In the genomic region with DNA sequence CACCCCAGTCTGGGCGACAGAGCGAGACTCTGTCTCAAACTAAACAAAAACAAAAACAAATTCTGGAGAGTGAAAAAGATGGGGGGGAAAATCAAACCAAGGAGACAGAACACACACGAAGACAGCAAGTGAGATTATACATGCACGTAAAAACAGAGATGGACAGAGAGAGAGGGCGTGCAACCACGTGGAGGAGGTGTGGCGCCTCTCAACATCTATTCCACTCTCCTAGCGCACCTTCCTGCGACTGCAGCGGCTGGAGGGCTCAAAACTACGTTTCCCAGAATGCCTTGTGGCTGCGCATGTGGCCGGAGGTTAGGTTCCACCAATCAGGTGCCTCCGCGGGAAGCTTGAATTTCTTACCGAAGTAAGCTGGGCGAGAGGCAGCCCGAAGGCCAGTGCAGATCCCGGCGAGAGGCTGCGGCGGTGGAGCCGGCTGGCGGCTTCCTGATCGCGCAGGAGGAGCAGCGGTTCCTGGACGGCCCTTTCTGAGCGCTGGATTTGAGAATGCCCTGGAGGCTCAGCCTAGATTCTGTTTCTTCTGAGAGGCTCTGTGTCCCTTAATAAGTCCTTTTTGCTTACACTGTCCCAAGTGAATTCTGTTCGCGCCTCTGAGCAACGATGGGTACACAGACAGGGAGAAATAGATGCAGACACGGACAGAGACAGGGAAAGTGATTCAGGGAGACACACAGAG, we compare ENCODE assay signal across 1 cellular context.
TF ChIP-seq lines count a peak whose summit lies in the region.

No MANE protein-coding gene starts in this region.

TF ChIP-seq in K562, 482 proteins besides CTCF, POLR2A, EP300 and RAD21 (continued from another document and continues in another):
- TF ChIP-seq, protein P1, sequence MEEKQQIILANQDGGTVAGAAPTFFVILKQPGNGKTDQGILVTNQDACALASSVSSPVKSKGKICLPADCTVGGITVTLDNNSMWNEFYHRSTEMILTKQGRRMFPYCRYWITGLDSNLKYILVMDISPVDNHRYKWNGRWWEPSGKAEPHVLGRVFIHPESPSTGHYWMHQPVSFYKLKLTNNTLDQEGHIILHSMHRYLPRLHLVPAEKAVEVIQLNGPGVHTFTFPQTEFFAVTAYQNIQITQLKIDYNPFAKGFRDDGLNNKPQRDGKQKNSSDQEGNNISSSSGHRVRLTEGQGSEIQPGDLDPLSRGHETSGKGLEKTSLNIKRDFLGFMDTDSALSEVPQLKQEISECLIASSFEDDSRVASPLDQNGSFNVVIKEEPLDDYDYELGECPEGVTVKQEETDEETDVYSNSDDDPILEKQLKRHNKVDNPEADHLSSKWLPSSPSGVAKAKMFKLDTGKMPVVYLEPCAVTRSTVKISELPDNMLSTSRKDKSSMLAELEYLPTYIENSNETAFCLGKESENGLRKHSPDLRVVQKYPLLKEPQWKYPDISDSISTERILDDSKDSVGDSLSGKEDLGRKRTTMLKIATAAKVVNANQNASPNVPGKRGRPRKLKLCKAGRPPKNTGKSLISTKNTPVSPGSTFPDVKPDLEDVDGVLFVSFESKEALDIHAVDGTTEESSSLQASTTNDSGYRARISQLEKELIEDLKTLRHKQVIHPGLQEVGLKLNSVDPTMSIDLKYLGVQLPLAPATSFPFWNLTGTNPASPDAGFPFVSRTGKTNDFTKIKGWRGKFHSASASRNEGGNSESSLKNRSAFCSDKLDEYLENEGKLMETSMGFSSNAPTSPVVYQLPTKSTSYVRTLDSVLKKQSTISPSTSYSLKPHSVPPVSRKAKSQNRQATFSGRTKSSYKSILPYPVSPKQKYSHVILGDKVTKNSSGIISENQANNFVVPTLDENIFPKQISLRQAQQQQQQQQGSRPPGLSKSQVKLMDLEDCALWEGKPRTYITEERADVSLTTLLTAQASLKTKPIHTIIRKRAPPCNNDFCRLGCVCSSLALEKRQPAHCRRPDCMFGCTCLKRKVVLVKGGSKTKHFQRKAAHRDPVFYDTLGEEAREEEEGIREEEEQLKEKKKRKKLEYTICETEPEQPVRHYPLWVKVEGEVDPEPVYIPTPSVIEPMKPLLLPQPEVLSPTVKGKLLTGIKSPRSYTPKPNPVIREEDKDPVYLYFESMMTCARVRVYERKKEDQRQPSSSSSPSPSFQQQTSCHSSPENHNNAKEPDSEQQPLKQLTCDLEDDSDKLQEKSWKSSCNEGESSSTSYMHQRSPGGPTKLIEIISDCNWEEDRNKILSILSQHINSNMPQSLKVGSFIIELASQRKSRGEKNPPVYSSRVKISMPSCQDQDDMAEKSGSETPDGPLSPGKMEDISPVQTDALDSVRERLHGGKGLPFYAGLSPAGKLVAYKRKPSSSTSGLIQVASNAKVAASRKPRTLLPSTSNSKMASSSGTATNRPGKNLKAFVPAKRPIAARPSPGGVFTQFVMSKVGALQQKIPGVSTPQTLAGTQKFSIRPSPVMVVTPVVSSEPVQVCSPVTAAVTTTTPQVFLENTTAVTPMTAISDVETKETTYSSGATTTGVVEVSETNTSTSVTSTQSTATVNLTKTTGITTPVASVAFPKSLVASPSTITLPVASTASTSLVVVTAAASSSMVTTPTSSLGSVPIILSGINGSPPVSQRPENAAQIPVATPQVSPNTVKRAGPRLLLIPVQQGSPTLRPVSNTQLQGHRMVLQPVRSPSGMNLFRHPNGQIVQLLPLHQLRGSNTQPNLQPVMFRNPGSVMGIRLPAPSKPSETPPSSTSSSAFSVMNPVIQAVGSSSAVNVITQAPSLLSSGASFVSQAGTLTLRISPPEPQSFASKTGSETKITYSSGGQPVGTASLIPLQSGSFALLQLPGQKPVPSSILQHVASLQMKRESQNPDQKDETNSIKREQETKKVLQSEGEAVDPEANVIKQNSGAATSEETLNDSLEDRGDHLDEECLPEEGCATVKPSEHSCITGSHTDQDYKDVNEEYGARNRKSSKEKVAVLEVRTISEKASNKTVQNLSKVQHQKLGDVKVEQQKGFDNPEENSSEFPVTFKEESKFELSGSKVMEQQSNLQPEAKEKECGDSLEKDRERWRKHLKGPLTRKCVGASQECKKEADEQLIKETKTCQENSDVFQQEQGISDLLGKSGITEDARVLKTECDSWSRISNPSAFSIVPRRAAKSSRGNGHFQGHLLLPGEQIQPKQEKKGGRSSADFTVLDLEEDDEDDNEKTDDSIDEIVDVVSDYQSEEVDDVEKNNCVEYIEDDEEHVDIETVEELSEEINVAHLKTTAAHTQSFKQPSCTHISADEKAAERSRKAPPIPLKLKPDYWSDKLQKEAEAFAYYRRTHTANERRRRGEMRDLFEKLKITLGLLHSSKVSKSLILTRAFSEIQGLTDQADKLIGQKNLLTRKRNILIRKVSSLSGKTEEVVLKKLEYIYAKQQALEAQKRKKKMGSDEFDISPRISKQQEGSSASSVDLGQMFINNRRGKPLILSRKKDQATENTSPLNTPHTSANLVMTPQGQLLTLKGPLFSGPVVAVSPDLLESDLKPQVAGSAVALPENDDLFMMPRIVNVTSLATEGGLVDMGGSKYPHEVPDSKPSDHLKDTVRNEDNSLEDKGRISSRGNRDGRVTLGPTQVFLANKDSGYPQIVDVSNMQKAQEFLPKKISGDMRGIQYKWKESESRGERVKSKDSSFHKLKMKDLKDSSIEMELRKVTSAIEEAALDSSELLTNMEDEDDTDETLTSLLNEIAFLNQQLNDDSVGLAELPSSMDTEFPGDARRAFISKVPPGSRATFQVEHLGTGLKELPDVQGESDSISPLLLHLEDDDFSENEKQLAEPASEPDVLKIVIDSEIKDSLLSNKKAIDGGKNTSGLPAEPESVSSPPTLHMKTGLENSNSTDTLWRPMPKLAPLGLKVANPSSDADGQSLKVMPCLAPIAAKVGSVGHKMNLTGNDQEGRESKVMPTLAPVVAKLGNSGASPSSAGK (IDR thresholded peaks at IDR 0.05): peak; percentile 96
- TF ChIP-seq ZNF561 (CRISPR knock-in tag; conservative IDR thresholded peaks at IDR 0.05) (no peak), ZNF143 (CRISPR knock-in tag; IDR thresholded peaks at IDR 0.05) (peak; percentile 97), ADNP (tag; IDR thresholded peaks at IDR 0.05) (no peak), YY1 (IDR thresholded peaks at IDR 0.05; ENCODE audit: borderline replicate concordance in 1 of 3, control insufficient read depth in 1 of 3, extremely low read depth in 1 of 3, insufficient read depth in 3 of 3, insufficient read length in 1 of 3, insufficient replicate concordance in 2 of 3, low read depth in 1 of 3, low read length in 2 of 3) (peak in 1 of 3 experiments; percentile 52), HOXB6 (CRISPR knock-in tag; IDR thresholded peaks at IDR 0.05; ENCODE audit: borderline replicate concordance) (no peak), HNRNPH1 (optimal IDR thresholded peaks at IDR 0.05; ENCODE audit: low read depth, low read length) (no peak), TEAD2 (tag; IDR thresholded peaks at IDR 0.05) (no peak), LCOR (CRISPR knock-in tag; IDR thresholded peaks at IDR 0.05) (peak; percentile 73), MYBL2 (IDR thresholded peaks at IDR 0.05; ENCODE audit: low read depth) (peak; percentile 96), MYBL2 (CRISPR knock-in tag; IDR thresholded peaks at IDR 0.05; ENCODE audit: borderline replicate concordance) (peak; percentile 79; the same call in 1 of the 2 replicates), U2AF1 (optimal IDR thresholded peaks at IDR 0.05; ENCODE audit: low read depth, low read length) (no peak), TSC22D4 (tag; IDR thresholded peaks at IDR 0.05) (no peak), ZNF282 (CRISPR knock-in tag; IDR thresholded peaks at IDR 0.05) (no peak), ZNF696 (CRISPR knock-in tag; conservative IDR thresholded peaks at IDR 0.05) (no peak), WHSC1 (IDR thresholded peaks at IDR 0.05; ENCODE audit: low read length) (no peak), RBM14 (IDR thresholded peaks at IDR 0.05; ENCODE audit: borderline replicate concordance, insufficient read depth, low read depth, low read length) (no peak), BRD9 (IDR thresholded peaks at IDR 0.05; ENCODE audit: low read depth, partially characterized antibody) (no peak), KDM2B (CRISPR knock-in tag; IDR thresholded peaks at IDR 0.05) (no peak), PHF8 (IDR thresholded peaks at IDR 0.05; ENCODE audit: borderline replicate concordance, low read length) (peak; percentile 69; the same call in 1 of the 2 replicates), RBFOX2 (IDR thresholded peaks at IDR 0.05; ENCODE audit: low read depth, low read length) (peak; percentile 87), STAT5A (IDR thresholded peaks at IDR 0.05; ENCODE audit: borderline replicate concordance, low read length) (no peak; the same call in 1 of the 2 replicates), NR4A1 (CRISPR knock-in tag; IDR thresholded peaks at IDR 0.05) (no peak), NR4A1 (tag; IDR thresholded peaks at IDR 0.05) (no peak), RAD51 (IDR thresholded peaks at IDR 0.05; ENCODE audit: borderline replicate concordance, low read depth) (peak; percentile 80), NR2C2 (CRISPR knock-in tag; IDR thresholded peaks at IDR 0.05) (peak; percentile 92), NR2C2 (tag; IDR thresholded peaks at IDR 0.05) (peak; percentile 97), MEIS2 (IDR thresholded peaks at IDR 0.05; ENCODE audit: partially characterized antibody) (peak; percentile 39), FIP1L1 (IDR thresholded peaks at IDR 0.05; ENCODE audit: low read depth, low read length, poor library complexity, severe bottlenecking) (no peak), ZNF354B (CRISPR knock-in tag; IDR thresholded peaks at IDR 0.05) (no peak), HNRNPK (IDR thresholded peaks at IDR 0.05; ENCODE audit: low read depth, low read length, poor library complexity, severe bottlenecking) (no peak), FOXM1 (IDR thresholded peaks at IDR 0.05; ENCODE audit: low read depth) (peak; percentile 88), FOXM1 (CRISPR knock-in tag; IDR thresholded peaks at IDR 0.05; ENCODE audit: low read depth) (no peak), ATF1 (CRISPR knock-in tag; IDR thresholded peaks at IDR 0.05) (no peak), ATF1 (tag; IDR thresholded peaks at IDR 0.05) (peak; percentile 90), ZKSCAN8 (CRISPR knock-in tag; IDR thresholded peaks at IDR 0.05) (no peak), HDAC2 (IDR thresholded peaks at IDR 0.05) (no peak), MTA1 (IDR thresholded peaks at IDR 0.05; ENCODE audit: borderline replicate concordance) (peak; percentile 74; the same call in 1 of the 2 replicates), ZZZ3 (IDR thresholded peaks at IDR 0.05) (no peak), NCOR1 (IDR thresholded peaks at IDR 0.05) (no peak), C11orf30 (IDR thresholded peaks at IDR 0.05; ENCODE audit: low read depth) (no peak)
- TF ChIP-seq, protein P2, sequence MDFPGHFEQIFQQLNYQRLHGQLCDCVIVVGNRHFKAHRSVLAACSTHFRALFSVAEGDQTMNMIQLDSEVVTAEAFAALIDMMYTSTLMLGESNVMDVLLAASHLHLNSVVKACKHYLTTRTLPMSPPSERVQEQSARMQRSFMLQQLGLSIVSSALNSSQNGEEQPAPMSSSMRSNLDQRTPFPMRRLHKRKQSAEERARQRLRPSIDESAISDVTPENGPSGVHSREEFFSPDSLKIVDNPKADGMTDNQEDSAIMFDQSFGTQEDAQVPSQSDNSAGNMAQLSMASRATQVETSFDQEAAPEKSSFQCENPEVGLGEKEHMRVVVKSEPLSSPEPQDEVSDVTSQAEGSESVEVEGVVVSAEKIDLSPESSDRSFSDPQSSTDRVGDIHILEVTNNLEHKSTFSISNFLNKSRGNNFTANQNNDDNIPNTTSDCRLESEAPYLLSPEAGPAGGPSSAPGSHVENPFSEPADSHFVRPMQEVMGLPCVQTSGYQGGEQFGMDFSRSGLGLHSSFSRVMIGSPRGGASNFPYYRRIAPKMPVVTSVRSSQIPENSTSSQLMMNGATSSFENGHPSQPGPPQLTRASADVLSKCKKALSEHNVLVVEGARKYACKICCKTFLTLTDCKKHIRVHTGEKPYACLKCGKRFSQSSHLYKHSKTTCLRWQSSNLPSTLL (IDR thresholded peaks at IDR 0.05): no peak
- TF ChIP-seq, protein P3, sequence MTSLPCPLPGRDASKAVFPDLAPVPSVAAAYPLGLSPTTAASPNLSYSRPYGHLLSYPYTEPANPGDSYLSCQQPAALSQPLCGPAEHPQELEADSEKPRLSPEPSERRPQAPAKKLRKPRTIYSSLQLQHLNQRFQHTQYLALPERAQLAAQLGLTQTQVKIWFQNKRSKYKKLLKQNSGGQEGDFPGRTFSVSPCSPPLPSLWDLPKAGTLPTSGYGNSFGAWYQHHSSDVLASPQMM (CRISPR knock-in tag; IDR thresholded peaks at IDR 0.05): no peak
- TF ChIP-seq, protein P4, sequence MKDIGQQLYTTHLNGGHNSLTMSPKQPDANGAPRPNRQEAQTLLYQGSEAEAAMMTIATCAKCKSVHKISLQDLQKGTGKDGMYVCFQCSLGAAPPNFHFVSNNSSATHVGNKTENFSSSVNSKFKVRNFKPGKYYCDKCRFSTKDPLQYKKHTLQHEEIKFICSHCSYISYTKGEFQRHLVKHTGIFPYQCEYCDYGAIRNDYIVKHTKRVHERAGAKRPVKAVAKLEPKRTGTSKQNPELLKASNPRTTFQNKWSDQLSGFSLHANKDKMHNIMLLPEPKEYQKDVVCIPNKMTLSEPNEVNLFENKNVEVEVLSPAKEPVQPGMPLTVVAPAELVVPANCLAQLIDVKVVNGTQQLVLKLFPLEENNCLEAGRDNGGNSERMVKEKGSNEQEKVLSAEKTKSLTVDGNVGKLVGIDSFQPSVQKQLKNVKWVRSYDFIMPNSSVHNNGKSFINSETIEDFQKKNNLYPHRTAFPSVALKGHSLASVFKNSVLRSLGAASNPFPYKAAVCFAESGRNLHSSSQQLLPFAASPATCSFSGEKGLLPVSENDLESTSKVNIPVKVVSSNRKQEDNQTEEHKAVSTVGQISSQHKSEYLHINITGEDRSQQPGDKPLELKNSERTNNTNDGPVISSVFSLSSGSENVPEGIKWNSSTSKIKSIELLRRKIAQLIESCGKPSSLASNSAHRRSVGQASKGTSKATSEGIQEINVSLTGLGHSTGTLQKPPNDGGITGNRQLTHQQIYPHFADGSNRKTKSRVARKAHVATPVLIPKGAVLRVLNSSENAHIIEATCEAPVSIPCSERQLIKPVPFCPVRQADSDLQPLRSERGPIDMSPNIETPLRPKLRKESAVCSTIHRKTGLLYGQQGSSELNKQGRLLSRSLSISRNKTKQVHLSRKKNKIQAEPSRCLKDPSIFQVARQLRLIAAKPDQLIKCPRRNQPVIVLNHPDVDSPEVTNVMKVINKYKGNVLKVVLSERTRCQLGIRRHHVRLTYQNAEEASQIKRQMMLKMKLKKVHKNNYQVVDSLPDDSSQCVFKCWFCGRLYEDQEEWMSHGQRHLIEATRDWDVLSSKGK (CRISPR knock-in tag; IDR thresholded peaks at IDR 0.05): no peak
- TF ChIP-seq, protein P5, sequence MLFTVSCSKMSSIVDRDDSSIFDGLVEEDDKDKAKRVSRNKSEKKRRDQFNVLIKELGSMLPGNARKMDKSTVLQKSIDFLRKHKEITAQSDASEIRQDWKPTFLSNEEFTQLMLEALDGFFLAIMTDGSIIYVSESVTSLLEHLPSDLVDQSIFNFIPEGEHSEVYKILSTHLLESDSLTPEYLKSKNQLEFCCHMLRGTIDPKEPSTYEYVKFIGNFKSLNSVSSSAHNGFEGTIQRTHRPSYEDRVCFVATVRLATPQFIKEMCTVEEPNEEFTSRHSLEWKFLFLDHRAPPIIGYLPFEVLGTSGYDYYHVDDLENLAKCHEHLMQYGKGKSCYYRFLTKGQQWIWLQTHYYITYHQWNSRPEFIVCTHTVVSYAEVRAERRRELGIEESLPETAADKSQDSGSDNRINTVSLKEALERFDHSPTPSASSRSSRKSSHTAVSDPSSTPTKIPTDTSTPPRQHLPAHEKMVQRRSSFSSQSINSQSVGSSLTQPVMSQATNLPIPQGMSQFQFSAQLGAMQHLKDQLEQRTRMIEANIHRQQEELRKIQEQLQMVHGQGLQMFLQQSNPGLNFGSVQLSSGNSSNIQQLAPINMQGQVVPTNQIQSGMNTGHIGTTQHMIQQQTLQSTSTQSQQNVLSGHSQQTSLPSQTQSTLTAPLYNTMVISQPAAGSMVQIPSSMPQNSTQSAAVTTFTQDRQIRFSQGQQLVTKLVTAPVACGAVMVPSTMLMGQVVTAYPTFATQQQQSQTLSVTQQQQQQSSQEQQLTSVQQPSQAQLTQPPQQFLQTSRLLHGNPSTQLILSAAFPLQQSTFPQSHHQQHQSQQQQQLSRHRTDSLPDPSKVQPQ (CRISPR knock-in tag; IDR thresholded peaks at IDR 0.05; ENCODE audit: borderline replicate concordance): no peak
